Comparison of ENCODE assay signal across 19 cellular contexts in the genomic region with DNA sequence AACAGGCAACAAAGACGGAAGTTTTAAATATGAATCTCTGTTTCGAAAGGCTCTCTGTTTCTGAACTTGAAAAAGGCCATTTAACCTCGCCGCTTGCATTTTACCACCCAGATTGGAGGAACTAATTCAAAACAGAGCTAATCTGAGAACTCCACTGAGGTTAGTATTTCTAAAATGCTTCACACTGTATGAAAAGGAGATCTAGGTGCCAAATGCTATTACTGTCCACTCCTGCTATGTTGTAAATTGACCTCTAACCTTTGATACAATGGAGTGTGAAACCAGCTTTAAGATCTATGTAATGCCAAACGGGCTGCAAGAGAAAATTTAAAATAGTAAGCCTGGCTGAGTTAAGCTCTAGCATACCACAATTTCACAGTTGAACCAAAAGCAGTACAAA.
"Had no signal": no experiment of that assay in that cellular context is flagged by ENCODE, and none has a peak within 500 bp of the region (broad histone marks: within the 10 kb centered on the region; RNA-seq: fewer than 3 reads in every experiment).

No MANE protein-coding gene starts in this region.

- H3K36me3 ChIP-seq: heart left ventricle, spleen, thoracic aorta, uterus had no signal

- H3K4me3 Mint-ChIP-seq: activated CD4-positive, alpha-beta memory T cell treated with anti-CD3 and anti-CD28 coated beads, Interleukin-2, amount 10 ng/mL, durations not matched to agents 7 days and 5 days; activated naive CD8-positive, alpha-beta T cell; memory B cell; neural crest cell; stimulated activated naive B cell treated with anti-CD40 and anti-IgM and Interleukin-4, amounts not matched to agents 10 μg/mL and 1 μg/mL and 100 μg/mL, for 72 hours; T-cell had no signal

- H3K36me3 Mint-ChIP-seq: activated naive CD8-positive, alpha-beta T cell; memory B cell; stimulated activated naive B cell treated with anti-CD40 and anti-IgM and Interleukin-4, amounts not matched to agents 10 μg/mL and 1 μg/mL and 100 μg/mL, for 72 hours; T-cell had no signal

- H3K4me3 ChIP-seq: dorsolateral prefrontal cortex, heart left ventricle, spleen, thoracic aorta, uterus had no signal

- DNase-seq: activated CD4-positive, alpha-beta memory T cell treated with anti-CD3 and anti-CD28 coated beads, Interleukin-2, amount 10 ng/mL, durations not matched to agents 7 days and 5 days; activated gamma-delta T cell; activated T-cell treated with anti-CD3 and anti-CD28 coated beads, Interleukin-2, amount 50 U/mL, for 48 hours; anterior cingulate cortex; dorsolateral prefrontal cortex; foreskin melanocyte; heart left ventricle; retina; spleen; stimulated activated CD4-positive, alpha-beta T cell treated with anti-CD3 and anti-CD28 coated beads, Interleukin-1b, Interleukin-23, amount 100 ng/mL, for 48 hours; stimulated activated naive B cell treated with anti-CD40 and anti-IgM and Interleukin-4, amounts not matched to agents 10 μg/mL and 1 μg/mL and 100 μg/mL, for 72 hours; T-cell; T1000; uterus had no signal

- H3K27ac ChIP-seq: dorsolateral prefrontal cortex, parathyroid adenoma, thoracic aorta, uterus had no signal

- ATAC-seq: heart left ventricle; stimulated activated naive B cell treated with anti-CD40 and anti-IgM and Interleukin-4, amounts not matched to agents 10 μg/mL and 1 μg/mL and 100 μg/mL, for 72 hours; T-cell had no signal

- H3K27ac Mint-ChIP-seq: activated CD4-positive, alpha-beta memory T cell treated with anti-CD3 and anti-CD28 coated beads, Interleukin-2, amount 10 ng/mL, durations not matched to agents 7 days and 5 days; activated naive CD8-positive, alpha-beta T cell; memory B cell; stimulated activated naive B cell treated with anti-CD40 and anti-IgM and Interleukin-4, amounts not matched to agents 10 μg/mL and 1 μg/mL and 100 μg/mL, for 72 hours; T-cell had no signal

- H3K27me3 ChIP-seq: heart left ventricle, uterus had no signal

- H3K4me1 ChIP-seq: parathyroid adenoma, spleen, uterus had no signal

- H3K9me3 ChIP-seq: heart left ventricle, spleen, thoracic aorta, uterus had no signal

- H3K9ac ChIP-seq: parathyroid adenoma had no signal

- H3K79me2 ChIP-seq: parathyroid adenoma had no signal

- H3K4me1 Mint-ChIP-seq: activated CD4-positive, alpha-beta memory T cell treated with anti-CD3 and anti-CD28 coated beads, Interleukin-2, amount 10 ng/mL, durations not matched to agents 7 days and 5 days; memory B cell; stimulated activated naive B cell treated with anti-CD40 and anti-IgM and Interleukin-4, amounts not matched to agents 10 μg/mL and 1 μg/mL and 100 μg/mL, for 72 hours; T-cell had no signal

- H3K9me3 Mint-ChIP-seq: activated CD4-positive, alpha-beta memory T cell treated with anti-CD3 and anti-CD28 coated beads, Interleukin-2, amount 10 ng/mL, durations not matched to agents 7 days and 5 days; memory B cell; stimulated activated naive B cell treated with anti-CD40 and anti-IgM and Interleukin-4, amounts not matched to agents 10 μg/mL and 1 μg/mL and 100 μg/mL, for 72 hours; T-cell had no signal

- H2AFZ ChIP-seq: parathyroid adenoma had no signal
